Comparison of ENCODE assay signal across 21 cellular contexts in genomic region chr20:9491324-9491723, GRCh38. TPM values are rescaled to one million over a fixed set of nuclear protein-coding genes. Genes with fewer than 3 reads are reported as not detected.
"Had no signal": no experiment of that assay in that cellular context is flagged by ENCODE, and none has a peak within 500 bp of the region (broad histone marks: within the 10 kb centered on the region; RNA-seq: fewer than 3 reads in every experiment).

No MANE protein-coding gene starts in this region.

- DNase-seq: activated CD4-positive, alpha-beta T cell treated with anti-CD3 and anti-CD28 coated beads for 1 hour; activated CD8-positive, alpha-beta memory T cell treated with anti-CD3 and anti-CD28 coated beads for 24 hours; activated CD8-positive, alpha-beta memory T cell treated with anti-CD3 and anti-CD28 coated beads, Interleukin-2, amount 50 U/mL, for 48 hours; activated effector memory CD4-positive, alpha-beta T cell treated with Interleukin-2 at 50 U/mL for 16 hours; activated naive CD4-positive, alpha-beta T cell treated with anti-CD3 and anti-CD28 coated beads, Interleukin-2, amount 10 ng/mL, durations not matched to agents 7 days and 5 days; activated T-cell treated with anti-CD3 and anti-CD28 coated beads, Interleukin-2, amount 50 U/mL, for 48 hours; aorta; effector CD4-positive, alpha-beta T cell; left cardiac atrium; mesendoderm; sigmoid colon; spleen; stimulated activated CD4-positive, alpha-beta T cell treated with anti-CD3 and anti-CD28 coated beads, Interleukin-4, amount 100 ng/mL, for 4 hours; T-helper 2 cell; upper lobe of right lung; WERI-Rb-1 had no signal

- H3K4me1 ChIP-seq: sigmoid colon, spleen had no signal

- H3K4me2 ChIP-seq: hepatocyte had no signal

- H3K9me3 ChIP-seq: sigmoid colon, spleen, upper lobe of right lung had no signal

- ATAC-seq: left cardiac atrium; natural killer cell treated with Interleukin-12 subunit alpha and Interleukin-12 subunit beta and Interleukin-15 and Interleukin-18, amount 100 ng/mL, for 72 hours; stimulated activated memory B cell treated with anti-CD40 and anti-IgM and Interleukin-4, amounts not matched to agents 10 μg/mL and 1 μg/mL and 100 μg/mL, for 72 hours had no signal

- H3K27ac ChIP-seq: coronary artery, hepatocyte, sigmoid colon, spleen, upper lobe of right lung, WERI-Rb-1 had no signal

- H3K4me3 ChIP-seq: coronary artery, hepatocyte, sigmoid colon, spleen, upper lobe of right lung had no signal

- H3K79me2 ChIP-seq: hepatocyte had no signal

- H3K36me3 ChIP-seq: sigmoid colon, spleen, upper lobe of right lung, WERI-Rb-1 had no signal

- H3K27me3 ChIP-seq: sigmoid colon, spleen, upper lobe of right lung had no signal

- H2AFZ ChIP-seq: hepatocyte had no signal

RNA-seq across cellular contexts. Expression of gene LAMP5, which starts 23.1 kb away (rescaled TPM):
- total RNA-seq: endothelial cell of umbilical vein; left cardiac atrium; natural killer cell treated with Interleukin-12 subunit alpha and Interleukin-12 subunit beta and Interleukin-15 and Interleukin-18, amount 100 ng/mL, for 72 hours had no signal
